Comparison of ENCODE assay signal across 8 cellular contexts in the genomic region with DNA sequence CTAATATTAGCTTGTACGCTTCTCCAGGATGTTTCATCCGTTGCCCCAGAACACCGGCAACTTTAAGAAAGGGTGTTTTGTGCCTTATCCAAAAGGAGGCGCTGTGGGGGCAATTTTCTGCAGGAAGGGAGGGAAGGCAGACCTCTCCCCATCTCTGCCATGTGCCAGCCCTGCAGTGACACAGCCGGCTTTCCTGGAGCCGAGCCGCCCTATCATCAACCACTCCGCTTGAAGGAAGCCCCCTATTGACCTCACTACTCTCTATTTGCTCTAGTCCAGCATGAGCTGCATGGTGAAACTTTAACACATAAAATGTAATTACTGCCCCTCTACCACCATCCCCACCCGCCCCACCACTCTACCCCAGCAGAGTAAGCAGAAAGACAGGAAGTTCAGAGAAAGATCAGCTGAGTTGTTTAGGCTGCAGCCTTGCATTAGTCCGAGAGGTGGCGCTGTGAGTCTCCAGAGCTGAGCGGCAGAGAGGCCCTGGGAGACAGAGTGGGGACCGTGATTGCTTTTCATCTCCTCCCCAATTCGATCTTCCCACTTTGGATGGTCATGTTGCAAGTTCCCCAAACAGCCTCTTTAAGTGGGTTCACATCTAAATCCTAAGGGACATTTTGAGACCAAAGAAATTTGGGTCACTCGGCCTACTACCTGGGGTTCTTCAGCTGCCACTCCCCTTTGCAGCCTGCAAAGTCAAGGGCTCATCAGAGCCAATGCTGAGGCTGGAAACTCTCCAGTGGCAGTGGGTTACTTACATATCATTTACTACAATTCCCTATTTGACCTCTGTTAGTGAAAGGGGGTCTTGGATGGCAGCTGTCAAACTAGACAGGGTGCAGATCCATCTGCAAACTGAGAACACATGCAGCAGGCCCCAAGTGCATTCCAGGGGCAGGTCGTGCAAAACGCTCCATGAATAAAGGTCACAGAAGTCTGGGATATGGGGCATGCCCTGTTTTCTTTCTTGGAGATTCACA. TPM values are rescaled to one million over a fixed set of nuclear protein-coding genes. Genes with fewer than 3 reads are reported as not detected.
A peak's percentile ranks its signal among the peaks of the same experiment; 100 is the strongest.
DNase-seq lines count a peak whose midpoint lies in the region; ATAC-seq, FAIRE-seq and TF ChIP-seq lines count a peak whose summit lies in the region.

No MANE protein-coding gene starts in this region.

- POLR2A ChIA-PET in BJ (lab: Charles Lee) = no interaction called here

- H3K27ac Mint-ChIP-seq in activated naive CD4-positive, alpha-beta T cell treated with anti-CD3 and anti-CD28 coated beads, Interleukin-2, amount 50 U/mL, for 24 hours = no peak overlapping the region

- CTCF ChIA-PET in BJ (lab: Yijun Ruan, JAX) = interaction anchor here (0.6 to 6.5 kb wide), 27 partner anchors 8 to 329 kb away, joined by 3 to 83 read pairs (median 4); partner anchors contain the start of gene OXTR

- no peaks in the 10 kb centered on the region for H3K9me3 ChIP-seq in pancreas

- no peaks in the 10 kb centered on the region for H3K36me3 Mint-ChIP-seq in activated naive CD4-positive, alpha-beta T cell treated with anti-CD3 and anti-CD28 coated beads, Interleukin-2, amount 50 U/mL, for 24 hours

- ATAC-seq in HG03571 (IDR thresholded peaks at IDR 0.05; ENCODE audit: unreplicated experiment) (peak; percentile 86), pancreas (peak; percentile 46 to 93 (median 89)), GM18520 (IDR thresholded peaks at IDR 0.05; ENCODE audit: unreplicated experiment) (no peak)

- H3K4me1 ChIP-seq in pancreas = no peaks in the 10 kb centered on the region

- FAIRE-seq in GM19239 (lab: Jason Lieb, UNC) = peak; percentile 39
- FAIRE-seq in pancreas (lab: Jason Lieb, UNC) = no peak

- intact Hi-C loops in pancreas (cut with DNase I) = loop anchor here in 2 of 3 donors (5.0 to 10.0 kb wide), 2 partner anchors 77 to 314 kb away; no protein-coding TSS in a partner anchor

- H3K27me3 ChIP-seq in BJ (ENCODE audit: control insufficient read depth, insufficient read depth, low read length) (peaks cover 6% of the 10 kb centered on the region; the same call in 1 of the 2 replicates), pancreas (no peaks in the 10 kb centered on the region)

- H3K4me3 ChIP-seq in BJ (ENCODE audit: low read depth, low read length) = no peak overlapping the region
- H3K4me3 ChIP-seq in pancreas = no peak overlapping the region

- no peaks in the 10 kb centered on the region for H3K9me3 Mint-ChIP-seq in activated naive CD4-positive, alpha-beta T cell treated with anti-CD3 and anti-CD28 coated beads, Interleukin-2, amount 50 U/mL, for 24 hours

- WGBS in pancreas, 2 donors = 23 to 31% methylated on average over 17 of the region's 17 CpGs

- H3K27ac ChIP-seq in pancreas = no peak overlapping the region

- H3K4me3 Mint-ChIP-seq in activated naive CD4-positive, alpha-beta T cell treated with anti-CD3 and anti-CD28 coated beads, Interleukin-2, amount 50 U/mL, for 24 hours = peak overlapping the region; percentile 55

- TF ChIP-seq CTCF in BJ (IDR thresholded peaks at IDR 0.05; ENCODE audit: insufficient read depth, low read depth, low read length) (peak; percentile 77), pancreas (IDR thresholded peaks at IDR 0.05) (peak; percentile 42 to 69 (median 62))

- H3K4me1 Mint-ChIP-seq in activated naive CD4-positive, alpha-beta T cell treated with anti-CD3 and anti-CD28 coated beads, Interleukin-2, amount 50 U/mL, for 24 hours = no peaks in the 10 kb centered on the region

- H3K36me3 ChIP-seq in BJ (ENCODE audit: control insufficient read depth, insufficient read depth, low read length) = no peaks in the 10 kb centered on the region
- H3K36me3 ChIP-seq in pancreas = no peaks in the 10 kb centered on the region

- no peak for DNase-seq in BJ (ENCODE audit: low read depth)
- peak; percentile 89 for DNase-seq in GM19239 (ENCODE audit: insufficient read length, low spot score)
- DNase-seq in RPMI7951 (ENCODE audit: low read depth) = peak; percentile 48
- DNase-seq in glomerular visceral epithelial cell (ENCODE audit: extremely low spot score) = peak; percentile 36
- DNase-seq in pancreas = peak in 5 of 6 donors; percentile 14 to 79 (median 57)

- no peaks in the 10 kb centered on the region for H3K27me3 Mint-ChIP-seq in activated naive CD4-positive, alpha-beta T cell treated with anti-CD3 and anti-CD28 coated beads, Interleukin-2, amount 50 U/mL, for 24 hours

RNA-seq across cellular contexts. Expression of gene RAD18, which starts 24.7 kb away (rescaled TPM):
- 13.8 and 17.4 TPM in 2 replicates for polyA plus RNA-seq in BJ (2011; rRNA removed)
- 10.1 and 12.9 TPM in 2 replicates for polyA minus RNA-seq in BJ (2011; rRNA and poly(A)+ RNA removed)
- total RNA-seq in RPMI7951 (2014; rRNA removed; shearing (Covaris generic)) = 22.0 and 34.1 TPM in 2 replicates
- total RNA-seq in pancreas = 1 to 10 TPM; 1.3 to 4.3 (median 3.1) TPM
- 1 to 10 TPM; 1.2 to 1.6 TPM for polyA plus RNA-seq in pancreas
